Comparison of ENCODE assay signal across 1 cellular context in genomic region chr2:10097352-10098148, GRCh38.
TF ChIP-seq lines count a peak whose summit lies in the region.

No MANE protein-coding gene starts in this region.

TF ChIP-seq in Ishikawa, 13 proteins besides CTCF, POLR2A, EP300 and RAD21 (continued from another document):
- no peak for TF ChIP-seq EGR1 (IDR thresholded peaks at IDR 0.05)
- TF ChIP-seq, protein P1, sequence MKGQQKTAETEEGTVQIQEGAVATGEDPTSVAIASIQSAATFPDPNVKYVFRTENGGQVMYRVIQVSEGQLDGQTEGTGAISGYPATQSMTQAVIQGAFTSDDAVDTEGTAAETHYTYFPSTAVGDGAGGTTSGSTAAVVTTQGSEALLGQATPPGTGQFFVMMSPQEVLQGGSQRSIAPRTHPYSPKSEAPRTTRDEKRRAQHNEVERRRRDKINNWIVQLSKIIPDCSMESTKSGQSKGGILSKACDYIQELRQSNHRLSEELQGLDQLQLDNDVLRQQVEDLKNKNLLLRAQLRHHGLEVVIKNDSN (IDR thresholded peaks at IDR 0.05) = 0 out of 2 replicates have a peak, but pooled peaks have one; percentile 7
- TF ChIP-seq ZBTB7A (IDR thresholded peaks at IDR 0.05; ENCODE audit: low read depth) = no peak
- peak; percentile 36 for TF ChIP-seq TEAD4 (IDR thresholded peaks at IDR 0.05)
- TF ChIP-seq, protein P2, sequence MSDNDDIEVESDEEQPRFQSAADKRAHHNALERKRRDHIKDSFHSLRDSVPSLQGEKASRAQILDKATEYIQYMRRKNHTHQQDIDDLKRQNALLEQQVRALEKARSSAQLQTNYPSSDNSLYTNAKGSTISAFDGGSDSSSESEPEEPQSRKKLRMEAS (IDR thresholded peaks at IDR 0.05) = 0 out of 2 replicates have a peak, but pooled peaks have one; percentile 58
- no peak for TF ChIP-seq CREB1 (IDR thresholded peaks at IDR 0.05; ENCODE audit: low read depth)
- TF ChIP-seq YY1 (IDR thresholded peaks at IDR 0.05; ENCODE audit: low read depth) = no peak
- TF ChIP-seq, protein P3, sequence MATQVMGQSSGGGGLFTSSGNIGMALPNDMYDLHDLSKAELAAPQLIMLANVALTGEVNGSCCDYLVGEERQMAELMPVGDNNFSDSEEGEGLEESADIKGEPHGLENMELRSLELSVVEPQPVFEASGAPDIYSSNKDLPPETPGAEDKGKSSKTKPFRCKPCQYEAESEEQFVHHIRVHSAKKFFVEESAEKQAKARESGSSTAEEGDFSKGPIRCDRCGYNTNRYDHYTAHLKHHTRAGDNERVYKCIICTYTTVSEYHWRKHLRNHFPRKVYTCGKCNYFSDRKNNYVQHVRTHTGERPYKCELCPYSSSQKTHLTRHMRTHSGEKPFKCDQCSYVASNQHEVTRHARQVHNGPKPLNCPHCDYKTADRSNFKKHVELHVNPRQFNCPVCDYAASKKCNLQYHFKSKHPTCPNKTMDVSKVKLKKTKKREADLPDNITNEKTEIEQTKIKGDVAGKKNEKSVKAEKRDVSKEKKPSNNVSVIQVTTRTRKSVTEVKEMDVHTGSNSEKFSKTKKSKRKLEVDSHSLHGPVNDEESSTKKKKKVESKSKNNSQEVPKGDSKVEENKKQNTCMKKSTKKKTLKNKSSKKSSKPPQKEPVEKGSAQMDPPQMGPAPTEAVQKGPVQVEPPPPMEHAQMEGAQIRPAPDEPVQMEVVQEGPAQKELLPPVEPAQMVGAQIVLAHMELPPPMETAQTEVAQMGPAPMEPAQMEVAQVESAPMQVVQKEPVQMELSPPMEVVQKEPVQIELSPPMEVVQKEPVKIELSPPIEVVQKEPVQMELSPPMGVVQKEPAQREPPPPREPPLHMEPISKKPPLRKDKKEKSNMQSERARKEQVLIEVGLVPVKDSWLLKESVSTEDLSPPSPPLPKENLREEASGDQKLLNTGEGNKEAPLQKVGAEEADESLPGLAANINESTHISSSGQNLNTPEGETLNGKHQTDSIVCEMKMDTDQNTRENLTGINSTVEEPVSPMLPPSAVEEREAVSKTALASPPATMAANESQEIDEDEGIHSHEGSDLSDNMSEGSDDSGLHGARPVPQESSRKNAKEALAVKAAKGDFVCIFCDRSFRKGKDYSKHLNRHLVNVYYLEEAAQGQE (IDR thresholded peaks at IDR 0.05; ENCODE audit: low read depth) = no peak
- no peak for TF ChIP-seq NFIC (IDR thresholded peaks at IDR 0.05)
- no peak for TF ChIP-seq FOXM1 (IDR thresholded peaks at IDR 0.05; ENCODE audit: borderline replicate concordance, low read depth)
- TF ChIP-seq CEBPB (IDR thresholded peaks at IDR 0.05) = 0 out of 2 replicates have a peak, but pooled peaks have one; percentile 43
